ENCODE assay signal across 31 cellular contexts in the genomic region with DNA sequence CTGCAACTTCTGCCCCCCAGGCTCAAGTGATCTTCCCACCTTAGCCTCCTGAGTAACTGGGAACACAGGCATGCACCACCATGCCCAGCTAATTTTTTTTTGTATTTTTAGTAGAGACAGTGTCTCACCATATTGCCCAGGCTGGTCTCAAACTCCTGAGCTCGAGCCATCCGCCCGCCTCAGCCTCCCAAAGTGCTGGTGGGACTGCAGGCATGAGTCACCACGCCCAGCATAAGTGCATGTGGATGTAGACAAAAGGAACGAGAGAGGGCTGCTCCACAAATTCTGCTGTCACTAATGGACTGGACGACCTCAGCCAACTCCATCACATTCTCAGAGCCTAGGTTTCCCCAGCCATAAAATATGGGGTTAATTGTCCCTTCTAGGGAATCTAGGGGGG. TPM values are rescaled to one million over a fixed set of nuclear protein-coding genes. Genes with fewer than 3 reads are reported as not detected.
"Had no signal": no experiment of that assay in that cellular context is flagged by ENCODE, and none has a peak within 500 bp of the region (broad histone marks: within the 10 kb centered on the region; RNA-seq: fewer than 3 reads in every experiment).

No MANE protein-coding gene starts in this region.

- H3K36me3 ChIP-seq: adrenal gland, colonic mucosa, gastrocnemius medialis, right lobe of liver, thoracic aorta, upper lobe of left lung, vagina, WERI-Rb-1 had no signal

- H3K9me3 ChIP-seq: adrenal gland, body of pancreas, colonic mucosa, gastrocnemius medialis, right lobe of liver, thoracic aorta, upper lobe of left lung, vagina had no signal

- H3K9me3 Mint-ChIP-seq: nephron; stimulated activated naive CD8-positive, alpha-beta T cell treated with anti-CD3 and anti-CD28 coated beads, Interleukin-15, Interleukin-2, amounts not matched to agents 100 ng/mL and 50 ng/mL, for 24 hours had no signal

- H3K36me3 Mint-ChIP-seq: activated naive CD8-positive, alpha-beta T cell had no signal

- H2AFZ ChIP-seq: hepatocyte had no signal

- H3K4me1 ChIP-seq: body of pancreas, gastrocnemius medialis, right lobe of liver had no signal

- H3K27me3 ChIP-seq: adrenal gland, body of pancreas, colonic mucosa, hepatocyte, right lobe of liver, upper lobe of left lung, vagina had no signal

- H3K79me2 ChIP-seq: hepatocyte had no signal

- H3K4me2 ChIP-seq: hepatocyte had no signal

- H3K27ac ChIP-seq: adrenal gland, body of pancreas, colonic mucosa, gastrocnemius medialis, hepatocyte, right lobe of liver, skin epidermis, thoracic aorta, upper lobe of left lung, vagina, WERI-Rb-1 had no signal

- ATAC-seq: activated CD4-positive, CD25-positive, alpha-beta regulatory T cell treated with anti-CD3 and anti-CD28 coated beads, Interleukin-2, amount 50 U/mL, for 24 hours; body of pancreas; gastrocnemius medialis; left cardiac atrium; left ventricle myocardium superior; right lobe of liver had no signal

- H3K27ac Mint-ChIP-seq: activated naive CD8-positive, alpha-beta T cell; nephron; stimulated activated naive CD8-positive, alpha-beta T cell treated with anti-CD3 and anti-CD28 coated beads, Interleukin-15, Interleukin-2, amounts not matched to agents 100 ng/mL and 50 ng/mL, for 24 hours had no signal

- DNase-seq: activated CD4-positive, alpha-beta T cell treated with anti-CD3 and anti-CD28 coated beads for 48 hours; activated CD4-positive, alpha-beta T cell treated with anti-CD3 and anti-CD28 coated beads, Interleukin-2, amount 50 U/mL, for 48 hours; activated CD8-positive, alpha-beta memory T cell treated with anti-CD3 and anti-CD28 coated beads for 24 hours; activated effector memory CD4-positive, alpha-beta T cell treated with Interleukin-2 at 50 U/mL for 16 hours; activated naive CD4-positive, alpha-beta T cell treated with Interleukin-2 at 50 U/mL for 16 hours; adrenal gland; body of pancreas; cerebellar nuclear complex; colonic mucosa; effector memory CD4-positive, alpha-beta T cell; gastrocnemius medialis; left cardiac atrium; left ventricle myocardium superior; mammary epithelial cell; right lobe of liver; stimulated activated CD4-positive, alpha-beta T cell treated with anti-CD3 and anti-CD28 coated beads, Interleukin-12 subunit alpha, Interleukin-12 subunit beta, amount 100 ng/mL, for 4 hours; stimulated activated CD4-positive, alpha-beta T cell treated with anti-CD3 and anti-CD28 coated beads, Interleukin-4, amount 100 ng/mL, for 1 hour; upper lobe of left lung; WERI-Rb-1 had no signal

- FAIRE-seq: keratinocyte, TTC549 had no signal

- H3K4me3 Mint-ChIP-seq: activated naive CD8-positive, alpha-beta T cell; nephron; stimulated activated naive CD8-positive, alpha-beta T cell treated with anti-CD3 and anti-CD28 coated beads, Interleukin-15, Interleukin-2, amounts not matched to agents 100 ng/mL and 50 ng/mL, for 24 hours had no signal

- H3K4me3 ChIP-seq: adrenal gland, body of pancreas, colonic mucosa, gastrocnemius medialis, hepatocyte, right lobe of liver, skin epidermis, thoracic aorta, upper lobe of left lung, vagina had no signal

- H3K27me3 Mint-ChIP-seq: activated naive CD8-positive, alpha-beta T cell; stimulated activated naive CD8-positive, alpha-beta T cell treated with anti-CD3 and anti-CD28 coated beads, Interleukin-15, Interleukin-2, amounts not matched to agents 100 ng/mL and 50 ng/mL, for 24 hours had no signal

RNA-seq across cellular contexts. Expression of a gene that starts 37.3 kb away (rescaled TPM):
- total RNA-seq: thoracic aorta had no signal

RNA-seq across cellular contexts. Expression of a gene that starts 56.8 kb away (rescaled TPM):
- total RNA-seq: body of pancreas, hepatocyte, left cardiac atrium, left ventricle myocardium superior, osteoblast, posterior vena cava, vagina had no signal
